In the genomic region with DNA sequence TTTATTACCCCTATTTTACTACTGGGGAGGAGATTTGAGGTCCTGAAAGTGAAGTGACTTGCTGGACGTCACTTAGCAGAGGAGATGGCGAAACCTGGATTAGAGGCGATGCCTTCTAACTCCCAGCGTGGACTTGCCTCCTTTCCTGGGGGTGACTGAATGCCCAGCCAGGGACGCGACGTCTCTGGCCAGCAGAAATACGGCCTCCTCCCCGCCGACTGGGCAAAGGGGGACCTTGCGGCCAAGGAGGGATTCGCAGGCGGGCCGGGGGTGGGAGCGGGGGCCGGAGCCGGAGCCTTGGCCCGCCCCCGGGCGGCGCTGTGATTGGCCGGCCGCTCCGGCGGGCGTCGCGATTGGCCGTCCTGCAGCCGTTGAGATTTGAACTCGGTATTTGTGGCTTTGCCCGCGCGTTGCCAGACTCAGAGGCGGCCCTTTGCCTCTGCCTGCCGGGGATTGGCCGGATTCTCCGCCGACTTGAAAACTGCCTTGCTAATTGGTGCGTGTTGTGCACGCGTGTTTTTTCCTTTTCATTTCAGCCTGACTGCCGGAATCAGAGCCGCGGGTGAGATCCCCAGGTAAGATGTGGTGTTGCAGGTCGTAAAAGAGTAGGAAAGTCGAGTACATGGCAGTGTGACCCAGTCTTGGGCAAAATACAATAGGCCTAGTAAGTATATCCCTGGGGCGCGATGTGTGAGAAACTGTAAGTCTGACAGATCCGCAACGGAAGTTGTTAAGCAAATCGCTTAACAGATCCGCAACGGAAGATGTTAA, we compare ENCODE assay signal across 8 cellular contexts. TPM values are rescaled to one million over a fixed set of nuclear protein-coding genes. Genes with fewer than 3 reads are reported as not detected.
DNase-seq lines count a peak whose midpoint lies in the region; FAIRE-seq and TF ChIP-seq lines count a peak whose summit lies in the region.

A gene with protein sequence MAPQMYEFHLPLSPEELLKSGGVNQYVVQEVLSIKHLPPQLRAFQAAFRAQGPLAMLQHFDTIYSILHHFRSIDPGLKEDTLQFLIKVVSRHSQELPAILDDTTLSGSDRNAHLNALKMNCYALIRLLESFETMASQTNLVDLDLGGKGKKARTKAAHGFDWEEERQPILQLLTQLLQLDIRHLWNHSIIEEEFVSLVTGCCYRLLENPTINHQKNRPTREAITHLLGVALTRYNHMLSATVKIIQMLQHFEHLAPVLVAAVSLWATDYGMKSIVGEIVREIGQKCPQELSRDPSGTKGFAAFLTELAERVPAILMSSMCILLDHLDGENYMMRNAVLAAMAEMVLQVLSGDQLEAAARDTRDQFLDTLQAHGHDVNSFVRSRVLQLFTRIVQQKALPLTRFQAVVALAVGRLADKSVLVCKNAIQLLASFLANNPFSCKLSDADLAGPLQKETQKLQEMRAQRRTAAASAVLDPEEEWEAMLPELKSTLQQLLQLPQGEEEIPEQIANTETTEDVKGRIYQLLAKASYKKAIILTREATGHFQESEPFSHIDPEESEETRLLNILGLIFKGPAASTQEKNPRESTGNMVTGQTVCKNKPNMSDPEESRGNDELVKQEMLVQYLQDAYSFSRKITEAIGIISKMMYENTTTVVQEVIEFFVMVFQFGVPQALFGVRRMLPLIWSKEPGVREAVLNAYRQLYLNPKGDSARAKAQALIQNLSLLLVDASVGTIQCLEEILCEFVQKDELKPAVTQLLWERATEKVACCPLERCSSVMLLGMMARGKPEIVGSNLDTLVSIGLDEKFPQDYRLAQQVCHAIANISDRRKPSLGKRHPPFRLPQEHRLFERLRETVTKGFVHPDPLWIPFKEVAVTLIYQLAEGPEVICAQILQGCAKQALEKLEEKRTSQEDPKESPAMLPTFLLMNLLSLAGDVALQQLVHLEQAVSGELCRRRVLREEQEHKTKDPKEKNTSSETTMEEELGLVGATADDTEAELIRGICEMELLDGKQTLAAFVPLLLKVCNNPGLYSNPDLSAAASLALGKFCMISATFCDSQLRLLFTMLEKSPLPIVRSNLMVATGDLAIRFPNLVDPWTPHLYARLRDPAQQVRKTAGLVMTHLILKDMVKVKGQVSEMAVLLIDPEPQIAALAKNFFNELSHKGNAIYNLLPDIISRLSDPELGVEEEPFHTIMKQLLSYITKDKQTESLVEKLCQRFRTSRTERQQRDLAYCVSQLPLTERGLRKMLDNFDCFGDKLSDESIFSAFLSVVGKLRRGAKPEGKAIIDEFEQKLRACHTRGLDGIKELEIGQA (N-terminal part only) (plus strand): TSS at position 523 of the 771 bp plus-strand sequence. CDS start 997 bp downstream, outside the sequence.

- peak; percentile 85 for FAIRE-seq in G401.6 (lab: Jason Lieb, UNC)

- no peaks in the 10 kb centered on the region for H3K9me3 ChIP-seq in HAP-1
- no peaks in the 10 kb centered on the region for H3K9me3 ChIP-seq in MM.1S (replicated peaks; ENCODE audit: insufficient read depth, low read length)
- no peaks in the 10 kb centered on the region for H3K9me3 ChIP-seq in neural progenitor cell (ENCODE audit: low read depth)

- in situ Hi-C loops in HAP-1 (cut with MboI; ENCODE audit: low sequenced_read_pairs), result no loop called here

- peaks cover 59% of the 10 kb centered on the region for H3K79me2 ChIP-seq in MM.1S (ENCODE audit: low read length)
- peaks cover 64% of the 10 kb centered on the region for H3K79me2 ChIP-seq in neural progenitor cell (ENCODE audit: low read depth)

- H3K27ac ChIP-seq in MM.1S (ENCODE audit: low read length), result peak within 1 kb of the TSS; percentile 95
- H3K27ac ChIP-seq in neural progenitor cell, result peak within 1 kb of the TSS; percentile 81

- H3K9me3 Mint-ChIP-seq in neural progenitor cell, result no peaks in the 10 kb centered on the region

- H3K36me3 Mint-ChIP-seq in neural progenitor cell, result peaks cover 17% of the 10 kb centered on the region

- no peaks in the 10 kb centered on the region for H3K27me3 Mint-ChIP-seq in neural progenitor cell (ENCODE audit: insufficient read depth, low read depth)

- no peaks in the 10 kb centered on the region for H4K20me1 ChIP-seq in MM.1S (ENCODE audit: insufficient read depth, low read length)
- H4K20me1 ChIP-seq in neural progenitor cell (ENCODE audit: low read depth), result peaks cover 24% of the 10 kb centered on the region

- peak within 1 kb of the TSS; percentile 86 for H3K9ac ChIP-seq in MM.1S (ENCODE audit: low read length)
- peak within 1 kb of the TSS; percentile 68 for H3K9ac ChIP-seq in neural progenitor cell

- H3K4me1 ChIP-seq in HAP-1 (peaks cover 21% of the 10 kb centered on the region), MM.1S (ENCODE audit: low read length) (peaks cover 16% of the 10 kb centered on the region), neural progenitor cell (peaks cover 23% of the 10 kb centered on the region)

- peak within 1 kb of the TSS; percentile 93 for H3K27ac Mint-ChIP-seq in neural progenitor cell

- no peaks in the 10 kb centered on the region for H3K9me2 ChIP-seq in MM.1S (replicated peaks; ENCODE audit: insufficient read depth, low read length)

- H3K36me3 ChIP-seq in HAP-1 (replicated peaks) (peaks cover 48% of the 10 kb centered on the region), MM.1S (replicated peaks; ENCODE audit: insufficient read depth, low read length) (no peaks in the 10 kb centered on the region; the same call in 1 of the 2 replicates), neural progenitor cell (peaks cover 22% of the 10 kb centered on the region)

- H3K4me3 Mint-ChIP-seq in neural progenitor cell, result peak within 1 kb of the TSS; percentile 97

- H3K4me2 ChIP-seq in MM.1S (ENCODE audit: low read depth, low read length) (peak within 1 kb of the TSS; percentile 86), neural progenitor cell (peak within 1 kb of the TSS; percentile 74)

- DNase-seq in HAP-1 (ENCODE audit: low spot score in 2 of 2) (peak; percentile 97), MM.1S (peak; percentile 97), SIG-M5 (lab: John Stamatoyannopoulos, UW) (peak; percentile 87), activated gamma-delta T cell treated with Interleukin-2 at 50 U/mL for 16 hours (peak; percentile 90), foreskin fibroblast (peak; percentile 95 to 98), neural progenitor cell (ENCODE audit: low spot score) (peak; percentile 97), stromal cell of bone marrow (ENCODE audit: low read depth) (peak; percentile 95)

- H3K4me3 ChIP-seq in HAP-1, result peak within 1 kb of the TSS; percentile 81
- peak within 1 kb of the TSS; percentile 85 for H3K4me3 ChIP-seq in MM.1S (ENCODE audit: low read length)
- peak within 1 kb of the TSS; percentile 74 to 83 for H3K4me3 ChIP-seq in foreskin fibroblast (ENCODE audit: low read depth in 1 of 2, low read length in 2 of 2)
- H3K4me3 ChIP-seq in neural progenitor cell, result peak within 1 kb of the TSS; percentile 86

- H3K4me1 Mint-ChIP-seq in neural progenitor cell, result peaks cover 28% of the 10 kb centered on the region

- H3K27me3 ChIP-seq in HAP-1 (ENCODE audit: low read depth), result no peaks in the 10 kb centered on the region
- H3K27me3 ChIP-seq in MM.1S (replicated peaks; ENCODE audit: insufficient read depth, low read length), result no peaks in the 10 kb centered on the region
- H3K27me3 ChIP-seq in neural progenitor cell, result no peaks in the 10 kb centered on the region

- H3F3A ChIP-seq in MM.1S (ENCODE audit: insufficient read depth, low read length), result peaks cover 10% of the 10 kb centered on the region
- peaks cover 33% of the 10 kb centered on the region for H3F3A ChIP-seq in neural progenitor cell (ENCODE audit: low read depth)

- peak; percentile 12; the same call in 1 of the 2 replicates for TF ChIP-seq CTCF in MM.1S (IDR thresholded peaks at IDR 0.05; ENCODE audit: low read length)
- TF ChIP-seq CTCF in foreskin fibroblast (IDR thresholded peaks at IDR 0.05; ENCODE audit: low read depth, low read length), result peak; percentile 1
- peak; percentile 29 for TF ChIP-seq CTCF in neural progenitor cell (IDR thresholded peaks at IDR 0.05)

- H2AFZ ChIP-seq in MM.1S (ENCODE audit: low read length) (peak within 1 kb of the TSS; percentile 83), neural progenitor cell (replicated peaks) (peak within 1 kb of the TSS; percentile 55)

RNA-seq across cellular contexts. Expression of the gene that starts here (rescaled TPM):
- total RNA-seq in neural progenitor cell (ENCODE audit: low replicate concordance), result 113 and 120 TPM in 2 replicates

Comparison
In these comparisons a context has a peak if more than half of its experiments do, and no peak if none do; other contexts are left out.
1. Peak in every context shown above with its lines: DNase-seq, H3K4me3 ChIP-seq and H3K27ac ChIP-seq.